Comparison of ENCODE assay signal across 10 cellular contexts in the genomic region with DNA sequence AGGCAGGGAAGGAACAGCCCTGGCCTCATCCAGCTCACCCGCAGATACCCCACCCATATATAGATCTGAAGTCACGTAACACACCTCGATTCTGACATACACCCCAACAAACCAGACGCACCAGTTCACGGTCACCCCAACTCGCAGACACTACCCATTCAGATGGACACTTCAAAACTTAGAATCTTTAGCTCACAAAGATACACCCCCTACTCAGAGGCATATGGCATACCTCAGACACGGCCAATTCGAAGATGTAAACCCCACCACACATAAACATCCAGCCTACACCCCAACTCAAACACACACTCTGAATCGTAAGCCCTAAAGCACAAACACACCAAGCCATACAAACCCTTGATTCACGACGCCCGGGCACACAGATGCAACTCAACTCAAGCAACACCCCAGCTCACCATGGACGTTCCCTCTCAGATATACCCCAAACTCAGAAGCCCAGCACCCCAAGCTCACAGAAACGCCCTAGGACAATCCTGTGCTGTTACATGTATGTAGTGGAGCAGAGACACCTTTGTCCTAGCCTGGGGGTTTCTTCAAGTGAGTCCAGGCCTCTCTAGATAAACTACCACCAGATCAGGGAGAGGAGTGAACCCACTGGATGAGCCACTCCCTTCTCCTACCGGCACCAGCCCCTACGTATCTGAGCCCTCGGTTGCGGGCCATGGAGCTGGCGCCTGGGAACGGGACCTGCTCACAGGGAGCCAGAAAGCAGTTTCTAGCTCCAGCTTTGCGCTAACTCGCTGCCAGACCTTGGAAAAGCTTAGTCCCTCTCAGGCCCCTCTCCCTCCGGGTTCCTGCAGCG. TPM values are rescaled to one million over a fixed set of nuclear protein-coding genes. Genes with fewer than 3 reads are reported as not detected.
DNase-seq lines count a peak whose midpoint lies in the region; ATAC-seq and TF ChIP-seq lines count a peak whose summit lies in the region.
"Had no signal": no experiment of that assay in that cellular context is flagged by ENCODE, and none has a peak within 500 bp of the region (broad histone marks: within the 10 kb centered on the region; RNA-seq: fewer than 3 reads in every experiment).

No MANE protein-coding gene starts in this region.

- no peaks in the 10 kb centered on the region for H4K20me1 ChIP-seq in neural cell (ENCODE audit: insufficient read depth)

- intact Hi-C loops in CD4-positive, alpha-beta T cell (cut with DNase I, micrococcal nuclease): loop anchor here in 1 of 2 experiments (1.0 kb wide), 1 partner anchor 11 kb away; no protein-coding TSS in a partner anchor

- H3K4me1 Mint-ChIP-seq in CD4-positive, alpha-beta T cell (ENCODE audit: low read depth): peaks cover 56% of the 10 kb centered on the region

- TF ChIP-seq EP300 in neural cell (conservative IDR thresholded peaks at IDR 0.05; ENCODE audit: poor library complexity, severe bottlenecking): no peak

- H3K36me3 ChIP-seq in RWPE2 (ENCODE audit: low read depth): no peaks in the 10 kb centered on the region
- no peaks in the 10 kb centered on the region for H3K36me3 ChIP-seq in neural cell (ENCODE audit: insufficient read depth, low read length)

- peak overlapping the region; percentile 58 for H3K9ac ChIP-seq in neural cell (ENCODE audit: low read length)

- peak overlapping the region; percentile 87 for H3K4me3 Mint-ChIP-seq in CD4-positive, alpha-beta T cell

- no peaks in the 10 kb centered on the region for H3K9me2 ChIP-seq in neural cell (ENCODE audit: insufficient read depth, low read length)

- no peaks in the 10 kb centered on the region for H3K9me3 ChIP-seq in CD4-positive, alpha-beta T cell (ENCODE audit: control insufficient read depth, low read length)
- H3K9me3 ChIP-seq in RWPE2 (ENCODE audit: severe bottlenecking) (no peaks in the 10 kb centered on the region), neural cell (ENCODE audit: low read length) (no peaks in the 10 kb centered on the region)

- no peak for TF ChIP-seq CTCF in CD4-positive, alpha-beta T cell (IDR thresholded peaks at IDR 0.05)
- TF ChIP-seq CTCF in RWPE2 (IDR thresholded peaks at IDR 0.05; ENCODE audit: poor library complexity, severe bottlenecking) (no peak), epithelial cell of esophagus (IDR thresholded peaks at IDR 0.05; ENCODE audit: insufficient read depth, low read depth, low read length, missing control alignments) (no peak), neural cell (IDR thresholded peaks at IDR 0.05; ENCODE audit: poor library complexity, severe bottlenecking) (no peak)

- H3K36me3 Mint-ChIP-seq in CD4-positive, alpha-beta T cell (ENCODE audit: low read depth): peaks cover 22% of the 10 kb centered on the region

- peak overlapping the region; percentile 44 for H3K4me2 ChIP-seq in neural cell (ENCODE audit: low read length)

- H2AFZ ChIP-seq in neural cell (ENCODE audit: low read depth, low read length): no peak overlapping the region

- peaks cover 8% of the 10 kb centered on the region for H3K79me2 ChIP-seq in neural cell (replicated peaks; ENCODE audit: insufficient read depth, low read length)

- no peaks in the 10 kb centered on the region for H3K9me3 Mint-ChIP-seq in CD4-positive, alpha-beta T cell

- peak overlapping the region; percentile 32 for H3K4me3 ChIP-seq in RWPE2 (ENCODE audit: severe bottlenecking)
- H3K4me3 ChIP-seq in epithelial cell of esophagus (ENCODE audit: low read length): peak overlapping the region; percentile 14
- H3K4me3 ChIP-seq in neural cell (ENCODE audit: low read length): peak overlapping the region; percentile 62
- H3K4me3 ChIP-seq: GM12878 had no signal

- H3K27ac Mint-ChIP-seq in CD4-positive, alpha-beta T cell: peak overlapping the region; percentile 72

- no peak for ATAC-seq in CD4-positive, alpha-beta T cell (ENCODE audit: poor library complexity)
- ATAC-seq in RWPE2 (ENCODE audit: low read depth) (no peak), GM18861 (IDR thresholded peaks at IDR 0.05; ENCODE audit: unreplicated experiment) (no peak), GM19023 (IDR thresholded peaks at IDR 0.05; ENCODE audit: unreplicated experiment) (no peak), GM18517 (IDR thresholded peaks at IDR 0.05; ENCODE audit: unreplicated experiment) (no peak)

- POLR2A ChIA-PET in CD4-positive, alpha-beta T cell (lab: Charles Lee): interaction anchor here (0.5 to 3.0 kb wide), 8 partner anchors 10 to 235 kb away, joined by 3 to 48 read pairs (median 8); a partner anchor contains a TSS

- CTCF ChIA-PET in CD4-positive, alpha-beta T cell (lab: Charles Lee): interaction anchor here (1.1 to 2.7 kb wide), 4 partner anchors 10 to 178 kb away, joined by 3 to 13 read pairs (median 6); no protein-coding TSS in a partner anchor

- DNase-seq in CD4-positive, alpha-beta T cell: no peak
- DNase-seq in RWPE2 (ENCODE audit: low spot score) (no peak), epithelial cell of esophagus (ENCODE audit: low read depth) (no peak), NCI-H146 (lab: John Stamatoyannopoulos, UW) (no peak)

- no peaks in the 10 kb centered on the region for H3F3A ChIP-seq in neural cell (ENCODE audit: insufficient read depth, low read length, poor library complexity, severe bottlenecking)

- peaks cover 44% of the 10 kb centered on the region for H3K27me3 Mint-ChIP-seq in CD4-positive, alpha-beta T cell

- H3K4me1 ChIP-seq in RWPE2 (ENCODE audit: insufficient read depth, poor library complexity, severe bottlenecking): no peaks in the 10 kb centered on the region

- H3K27me3 ChIP-seq in CD4-positive, alpha-beta T cell (ENCODE audit: control insufficient read depth, insufficient read depth, low read length): peaks cover 8% of the 10 kb centered on the region
- H3K27me3 ChIP-seq in RWPE2 (ENCODE audit: insufficient read depth, poor library complexity, severe bottlenecking): peaks cover 45% of the 10 kb centered on the region
- peaks cover 7% of the 10 kb centered on the region for H3K27me3 ChIP-seq in neural cell (ENCODE audit: insufficient read depth, low read depth, low read length)

- H3K27ac ChIP-seq in CD4-positive, alpha-beta T cell (ENCODE audit: low read depth, low read length): peak overlapping the region; percentile 17
- H3K27ac ChIP-seq in RWPE2 (ENCODE audit: poor library complexity, severe bottlenecking) (no peak overlapping the region), neural cell (ENCODE audit: low read length) (peak overlapping the region; percentile 62)

- no peak for TF ChIP-seq RAD21 in neural cell (conservative IDR thresholded peaks at IDR 0.05)

TF ChIP-seq in neural cell, 6 proteins besides CTCF, POLR2A, EP300 and RAD21:
- TF ChIP-seq SMC3 (conservative IDR thresholded peaks at IDR 0.05; ENCODE audit: poor library complexity): no peak
- TF ChIP-seq, protein P1, sequence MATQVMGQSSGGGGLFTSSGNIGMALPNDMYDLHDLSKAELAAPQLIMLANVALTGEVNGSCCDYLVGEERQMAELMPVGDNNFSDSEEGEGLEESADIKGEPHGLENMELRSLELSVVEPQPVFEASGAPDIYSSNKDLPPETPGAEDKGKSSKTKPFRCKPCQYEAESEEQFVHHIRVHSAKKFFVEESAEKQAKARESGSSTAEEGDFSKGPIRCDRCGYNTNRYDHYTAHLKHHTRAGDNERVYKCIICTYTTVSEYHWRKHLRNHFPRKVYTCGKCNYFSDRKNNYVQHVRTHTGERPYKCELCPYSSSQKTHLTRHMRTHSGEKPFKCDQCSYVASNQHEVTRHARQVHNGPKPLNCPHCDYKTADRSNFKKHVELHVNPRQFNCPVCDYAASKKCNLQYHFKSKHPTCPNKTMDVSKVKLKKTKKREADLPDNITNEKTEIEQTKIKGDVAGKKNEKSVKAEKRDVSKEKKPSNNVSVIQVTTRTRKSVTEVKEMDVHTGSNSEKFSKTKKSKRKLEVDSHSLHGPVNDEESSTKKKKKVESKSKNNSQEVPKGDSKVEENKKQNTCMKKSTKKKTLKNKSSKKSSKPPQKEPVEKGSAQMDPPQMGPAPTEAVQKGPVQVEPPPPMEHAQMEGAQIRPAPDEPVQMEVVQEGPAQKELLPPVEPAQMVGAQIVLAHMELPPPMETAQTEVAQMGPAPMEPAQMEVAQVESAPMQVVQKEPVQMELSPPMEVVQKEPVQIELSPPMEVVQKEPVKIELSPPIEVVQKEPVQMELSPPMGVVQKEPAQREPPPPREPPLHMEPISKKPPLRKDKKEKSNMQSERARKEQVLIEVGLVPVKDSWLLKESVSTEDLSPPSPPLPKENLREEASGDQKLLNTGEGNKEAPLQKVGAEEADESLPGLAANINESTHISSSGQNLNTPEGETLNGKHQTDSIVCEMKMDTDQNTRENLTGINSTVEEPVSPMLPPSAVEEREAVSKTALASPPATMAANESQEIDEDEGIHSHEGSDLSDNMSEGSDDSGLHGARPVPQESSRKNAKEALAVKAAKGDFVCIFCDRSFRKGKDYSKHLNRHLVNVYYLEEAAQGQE (IDR thresholded peaks at IDR 0.05; ENCODE audit: borderline replicate concordance): no peak
- peak; percentile 0 for TF ChIP-seq POLR2AphosphoS5 (IDR thresholded peaks at IDR 0.05)

RNA-seq across cellular contexts. Expression of a gene that starts 8.8 kb away (rescaled TPM):
- 10 to 100 TPM; 16.7 to 17.8 TPM for total RNA-seq in CD4-positive, alpha-beta T cell
- 68.8 and 84.3 TPM in 2 replicates for polyA plus RNA-seq in neural cell
- polyA minus RNA-seq in neural cell: 52.3 and 67.7 TPM in 2 replicates

RNA-seq across cellular contexts. Expression of a gene that starts 10.8 kb away (rescaled TPM):
- total RNA-seq in CD4-positive, alpha-beta T cell: 10 to 100 TPM; 10.2 to 10.4 TPM
- 27.5 and 37.8 TPM in 2 replicates for polyA plus RNA-seq in neural cell
- 16.2 and 22.2 TPM in 2 replicates for polyA minus RNA-seq in neural cell

RNA-seq across cellular contexts. Expression of a gene that starts 14.3 kb away (rescaled TPM):
- 100 to 1,000 TPM; 240 to 256 TPM for total RNA-seq in CD4-positive, alpha-beta T cell
- polyA plus RNA-seq in neural cell: 0.30 and 0.34 TPM in 2 replicates
- polyA minus RNA-seq in neural cell: 0.24 and 0.46 TPM in 2 replicates

RNA-seq across cellular contexts. Expression of a gene that starts 22.6 kb away (rescaled TPM):
- 10 to 100 TPM; 25.5 to 25.6 TPM for total RNA-seq in CD4-positive, alpha-beta T cell
- polyA plus RNA-seq in neural cell: 169 and 194 TPM in 2 replicates
- polyA minus RNA-seq in neural cell: 76.2 and 79.9 TPM in 2 replicates

RNA-seq across cellular contexts. Expression of a gene that starts 41.5 kb away (rescaled TPM):
- under 1 TPM; 0.16 to 0.28 TPM for total RNA-seq in CD4-positive, alpha-beta T cell
- not detected in 2 replicates for polyA plus RNA-seq in neural cell
- not detected in 2 replicates for polyA minus RNA-seq in neural cell
- total RNA-seq: occipital lobe had no signal
